ENCODE assay signal across 11 cellular contexts in the genomic region with DNA sequence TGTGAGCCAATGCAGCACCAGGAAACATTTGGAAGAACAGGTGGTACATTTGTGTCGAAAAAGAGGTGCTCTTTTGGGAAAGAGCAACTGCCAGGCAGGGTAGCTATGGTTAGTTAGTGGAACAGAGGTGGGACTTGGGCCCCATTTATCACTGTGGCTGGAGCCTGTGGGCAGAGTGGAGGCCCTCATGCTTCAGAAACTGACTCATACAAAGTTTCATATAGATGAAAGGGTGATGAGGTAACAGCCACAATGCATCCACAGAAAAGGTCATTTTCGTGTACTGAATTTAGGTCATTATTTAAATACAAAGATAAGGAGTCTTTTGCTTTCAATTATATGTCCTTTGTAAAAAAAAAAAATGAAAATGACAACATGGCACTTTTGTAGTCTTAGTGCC.
A peak's percentile ranks its signal among the peaks of the same experiment; 100 is the strongest.
DNase-seq lines count a peak whose midpoint lies in the region; ATAC-seq, FAIRE-seq and TF ChIP-seq lines count a peak whose summit lies in the region.
"Had no signal": no experiment of that assay in that cellular context is flagged by ENCODE, and none has a peak within 500 bp of the region (broad histone marks: within the 10 kb centered on the region; RNA-seq: fewer than 3 reads in every experiment).

No MANE protein-coding gene starts in this region.

- no peak for TF ChIP-seq RAD21 in H1 (IDR thresholded peaks at IDR 0.05 in 1 of 2, conservative IDR thresholded peaks at IDR 0.05 in 1 of 2; ENCODE audit: low read depth in 2 of 2, low read length in 2 of 2)

- no peaks in the 10 kb centered on the region; the same call in 1 of the 2 replicates for H3K79me1 ChIP-seq in H1 (ENCODE audit: low read depth, low read length)

- no peak overlapping the region for H2AK5ac ChIP-seq in H1 (ENCODE audit: low read depth, low read length)

- H4K8ac ChIP-seq in H1 (ENCODE audit: extremely low read depth, insufficient read depth, low read length), result no peak overlapping the region

- WGBS in H1 (ENCODE audit: extremely low coverage in 1 of 2, insufficient coverage in 1 of 2, insufficient read length in 1 of 2, insufficient replicate concordance in 2 of 2, low coverage in 1 of 2, low lambda C conversion rate in 2 of 2, missing lambda C conversion rate in 1 of 2), 2 experiments, result 61% methylated on average over 2 of the region's 2 CpGs; no CpG with 5 or more reads in 1 of the 2 experiments

- POLR2A ChIA-PET in H1 (lab: Charles Lee; ENCODE audit: partially characterized antibody), result interaction anchor here (1.0 to 5.6 kb wide), 7 partner anchors 8 to 78 kb away, joined by 3 to 74 read pairs (median 9); partner anchors contain the start of gene HS3ST5
- POLR2A ChIA-PET in CD8-positive, alpha-beta memory T cell (lab: Charles Lee), result no interaction called here

- H3K4me2 ChIP-seq in H1 (ENCODE audit: insufficient read depth in 1 of 2, low read depth in 2 of 2, low read length in 2 of 2), result peak overlapping the region in 1 of 2 experiments; percentile 40; a peak in 2 of 4 replicates

- no peaks in the 10 kb centered on the region for H4K20me1 ChIP-seq in H1 (replicated peaks in 1 of 2; ENCODE audit: control insufficient read depth in 1 of 2, insufficient read depth in 2 of 2, low read length in 2 of 2)

- no peak overlapping the region for H3K27ac ChIP-seq in H1 (ENCODE audit: low read depth, low read length)
- no peak overlapping the region for H3K27ac ChIP-seq in breast epithelium
- H3K27ac ChIP-seq in CD8-positive, alpha-beta memory T cell (ENCODE audit: low read depth, low read length), result no peak overlapping the region
- H3K27ac ChIP-seq: colonic mucosa, parathyroid adenoma had no signal

- H3K36me3 ChIP-seq in H1 (ENCODE audit: control insufficient read depth in 2 of 4, insufficient read depth in 4 of 4, low read length in 3 of 4) (peaks cover 0 to 33% (median 10%) of the 10 kb centered on the region in 4 experiments; a peak in 5 of 8 replicates), breast epithelium (no peaks in the 10 kb centered on the region)
- no peaks in the 10 kb centered on the region for H3K36me3 ChIP-seq in CD8-positive, alpha-beta memory T cell (ENCODE audit: insufficient read depth, low read length)
- H3K36me3 ChIP-seq: colonic mucosa had no signal

- H3K36me3 Mint-ChIP-seq in CD8-positive, alpha-beta memory T cell, result no peaks in the 10 kb centered on the region

- no peak overlapping the region for H3K14ac ChIP-seq in H1 (ENCODE audit: insufficient read length)

- intact Hi-C loops in breast epithelium (cut with DNase I; ENCODE audit: low total_unique reads), result no loop called here

- H2BK5ac ChIP-seq in H1 (ENCODE audit: low read depth, low read length), result no peak overlapping the region

- H3K27me3 ChIP-seq in H1 (replicated peaks in 1 of 4; ENCODE audit: control insufficient read depth in 3 of 4, extremely low read depth in 1 of 4, insufficient read depth in 3 of 4, low read length in 3 of 4) (no peaks in the 10 kb centered on the region), breast epithelium (no peaks in the 10 kb centered on the region)
- no peaks in the 10 kb centered on the region for H3K27me3 ChIP-seq in CD8-positive, alpha-beta memory T cell (ENCODE audit: insufficient read depth, low read length, poor library complexity, severe bottlenecking)
- H3K27me3 ChIP-seq: colonic mucosa had no signal

- no peak overlapping the region for H3K4ac ChIP-seq in H1 (replicated peaks; ENCODE audit: insufficient read length, low read depth, low read length)

- H3K9me3 Mint-ChIP-seq in CD8-positive, alpha-beta memory T cell, result peaks cover 0 to 4% (median 0%) of the 10 kb centered on the region in 5 donors

- ATAC-seq in GM18868 (IDR thresholded peaks at IDR 0.05; ENCODE audit: unreplicated experiment) (peak; percentile 99), GM21723 (IDR thresholded peaks at IDR 0.05; ENCODE audit: unreplicated experiment) (peak; percentile 97), HG03442 (IDR thresholded peaks at IDR 0.05; ENCODE audit: unreplicated experiment) (peak; percentile 100)

- H3K4me3 ChIP-seq in H1 (ENCODE audit: extremely low read depth in 1 of 4, insufficient read depth in 2 of 4, low read depth in 3 of 4, low read length in 4 of 4), result no peak overlapping the region
- H3K4me3 ChIP-seq in breast epithelium, result no peak overlapping the region
- H3K4me3 ChIP-seq in CD8-positive, alpha-beta memory T cell (ENCODE audit: low read length), result no peak overlapping the region
- H3K4me3 ChIP-seq: colonic mucosa had no signal

- H2BK20ac ChIP-seq in H1 (ENCODE audit: low read length), result no peak overlapping the region

- no peak overlapping the region for H2BK15ac ChIP-seq in H1 (ENCODE audit: low read length)

- H4K5ac ChIP-seq in H1 (ENCODE audit: insufficient read length, low read depth, low read length), result no peak overlapping the region

- peaks cover 0 to 14% of the 10 kb centered on the region in 2 experiments; a peak in 2 of 4 replicates for H3K79me2 ChIP-seq in H1 (ENCODE audit: control insufficient read depth in 1 of 2, insufficient read depth in 2 of 2, low read length in 2 of 2)
- H3K79me2 ChIP-seq: parathyroid adenoma had no signal

- peak overlapping the region; percentile 41; the same call in 1 of the 2 replicates for H2BK12ac ChIP-seq in H1 (ENCODE audit: low read depth, low read length)

- no peak overlapping the region for H2AFZ ChIP-seq in H1 (ENCODE audit: low read length)
- H2AFZ ChIP-seq: parathyroid adenoma had no signal

- TF ChIP-seq CTCF in H1 (IDR thresholded peaks at IDR 0.05; ENCODE audit: control extremely low read depth in 1 of 3, insufficient read depth in 1 of 3, low read depth in 1 of 3, low read length in 3 of 3) (no peak), breast epithelium (IDR thresholded peaks at IDR 0.05) (no peak)

- H3K27me3 Mint-ChIP-seq in CD8-positive, alpha-beta memory T cell, result no peaks in the 10 kb centered on the region

- no peak overlapping the region for H3K56ac ChIP-seq in H1 (replicated peaks; ENCODE audit: insufficient read length, low read depth, low read length)

- no peaks in the 10 kb centered on the region for H3K23me2 ChIP-seq in H1 (ENCODE audit: low read depth, low read length)

- peak overlapping the region; percentile 40; the same call in 1 of the 2 replicates for H3K18ac ChIP-seq in H1 (ENCODE audit: extremely low read depth, low read length)

- TF ChIP-seq POLR2A in H1 (IDR thresholded peaks at IDR 0.05; ENCODE audit: control extremely low read depth in 1 of 2, low read depth in 2 of 2, low read length in 2 of 2) (no peak), breast epithelium (IDR thresholded peaks at IDR 0.05) (no peak)

- H3K4me3 Mint-ChIP-seq in CD8-positive, alpha-beta memory T cell, result no peak overlapping the region

- H4K91ac ChIP-seq in H1 (replicated peaks; ENCODE audit: insufficient read length, low read length), result no peak overlapping the region

- no peak for DNase-seq in H1 (ENCODE audit: low read depth in 1 of 2, low spot score in 2 of 2)
- no peak for DNase-seq in HCEC 1CT
- no peak for DNase-seq in NCI-H187 (lab: John Stamatoyannopoulos, UW)
- no peak for DNase-seq in breast epithelium (ENCODE audit: low spot score in 2 of 2)
- DNase-seq in CD8-positive, alpha-beta memory T cell, result no peak
- DNase-seq: colonic mucosa, DND-41 had no signal

- H3K23ac ChIP-seq in H1 (ENCODE audit: insufficient read length), result no peak overlapping the region

- H3K9me3 ChIP-seq in H1 (ENCODE audit: insufficient read depth in 2 of 2, low read depth in 1 of 2, low read length in 1 of 2) (no peaks in the 10 kb centered on the region), breast epithelium (no peaks in the 10 kb centered on the region)
- H3K9me3 ChIP-seq in CD8-positive, alpha-beta memory T cell (ENCODE audit: low read length), result no peaks in the 10 kb centered on the region
- H3K9me3 ChIP-seq: colonic mucosa had no signal

- H3K4me1 ChIP-seq in H1 (replicated peaks in 1 of 4; ENCODE audit: control insufficient read depth in 3 of 4, insufficient read depth in 4 of 4, low read length in 3 of 4) (peaks cover 6 to 16% (median 11%) of the 10 kb centered on the region in 4 experiments; a peak in 5 of 7 replicates), breast epithelium (no peaks in the 10 kb centered on the region)
- no peaks in the 10 kb centered on the region for H3K4me1 ChIP-seq in CD8-positive, alpha-beta memory T cell (ENCODE audit: insufficient read depth, low read length)
- H3K4me1 ChIP-seq: colonic mucosa, parathyroid adenoma had no signal

- H3K27ac Mint-ChIP-seq in CD8-positive, alpha-beta memory T cell, result no peak overlapping the region

- no peak overlapping the region for H2BK120ac ChIP-seq in H1 (replicated peaks; ENCODE audit: low read depth, low read length)

- no peak for FAIRE-seq in H1 (lab: Jason Lieb, UNC)

- no peak overlapping the region for H3K9ac ChIP-seq in H1 (replicated peaks in 1 of 4; ENCODE audit: extremely low read depth in 1 of 4, low read depth in 3 of 4, low read length in 3 of 4)
- H3K9ac ChIP-seq: parathyroid adenoma had no signal

- CTCF ChIA-PET in H1 (lab: Charles Lee; ENCODE audit: partially characterized antibody), result interaction anchor here (0.6 to 1.0 kb wide), 2 partner anchors 15 to 115 kb away, joined by 3 read pairs; no protein-coding TSS in a partner anchor
- CTCF ChIA-PET in CD8-positive, alpha-beta memory T cell (lab: Charles Lee), result no interaction called here

- H3K4me1 Mint-ChIP-seq in CD8-positive, alpha-beta memory T cell, result no peaks in the 10 kb centered on the region

- no peak for TF ChIP-seq EP300 in H1 (IDR thresholded peaks at IDR 0.05; ENCODE audit: borderline replicate concordance in 1 of 2, low read depth in 2 of 2, low read length in 2 of 2)

TF ChIP-seq in H1, 55 proteins besides CTCF, POLR2A, EP300 and RAD21:
- no peak for TF ChIP-seq SUZ12 (IDR thresholded peaks at IDR 0.05; ENCODE audit: low read length)
- TF ChIP-seq TAF7 (optimal IDR thresholded peaks at IDR 0.05; ENCODE audit: borderline replicate concordance, low read depth, low read length), result no peak
- no peak for TF ChIP-seq KDM1A (IDR thresholded peaks at IDR 0.05; ENCODE audit: borderline replicate concordance, low read length)
- TF ChIP-seq POU5F1 (IDR thresholded peaks at IDR 0.05; ENCODE audit: low read depth, low read length), result no peak
- TF ChIP-seq KDM4A (IDR thresholded peaks at IDR 0.05; ENCODE audit: low read depth, low read length, severe bottlenecking), result no peak
- no peak for TF ChIP-seq CBX8 (IDR thresholded peaks at IDR 0.05; ENCODE audit: borderline replicate concordance, low read depth, low read length)
- TF ChIP-seq BCL11A (IDR thresholded peaks at IDR 0.05; ENCODE audit: low read depth in 2 of 2, low read length in 2 of 2), result no peak
- no peak for TF ChIP-seq TBP (IDR thresholded peaks at IDR 0.05; ENCODE audit: low read depth, low read length)
- TF ChIP-seq FOSL1 (IDR thresholded peaks at IDR 0.05; ENCODE audit: insufficient read depth, low read depth, low read length), result no peak
- no peak for TF ChIP-seq RXRA (IDR thresholded peaks at IDR 0.05; ENCODE audit: insufficient read depth, low read depth, low read length)
- no peak for TF ChIP-seq SP4 (IDR thresholded peaks at IDR 0.05; ENCODE audit: low read length)
- TF ChIP-seq NANOG (IDR thresholded peaks at IDR 0.05; ENCODE audit: insufficient read depth, low read depth, low read length, poor library complexity, severe bottlenecking), result no peak
